In the genomic region with DNA sequence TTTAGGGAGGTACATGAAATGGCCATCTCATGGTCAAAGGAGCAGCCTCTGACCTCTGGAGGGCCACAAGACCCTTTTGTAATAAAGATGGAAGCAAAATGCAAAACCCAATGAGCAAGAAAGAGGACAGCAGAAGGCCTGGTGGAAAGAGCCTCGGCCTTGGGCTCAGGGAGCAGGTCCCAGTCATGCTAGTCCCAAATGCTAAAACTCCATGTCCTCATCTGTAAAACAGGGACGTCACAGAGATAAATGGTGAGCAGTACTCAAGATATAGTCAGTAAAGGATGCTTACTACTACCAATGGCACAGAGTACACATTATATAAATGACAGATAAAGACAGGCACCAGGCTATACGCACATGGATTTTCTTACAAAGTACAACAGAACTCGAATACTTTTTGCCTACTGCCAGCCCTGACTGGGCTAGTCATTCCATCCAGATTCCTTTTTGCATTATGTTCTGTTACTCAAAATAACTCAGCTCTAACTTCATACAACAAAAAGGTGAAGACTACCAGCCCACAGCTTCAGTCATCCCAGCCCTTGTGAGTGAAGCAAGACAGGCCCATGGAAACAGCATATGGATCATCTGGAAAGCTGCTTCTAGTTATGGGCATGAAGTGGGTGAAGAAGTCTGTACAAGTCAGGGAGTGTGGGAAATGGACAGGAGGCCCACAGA, we compare ENCODE assay signal across 17 cellular contexts.
DNase-seq lines count a peak whose midpoint lies in the region; ATAC-seq and TF ChIP-seq lines count a peak whose summit lies in the region.
"Had no signal": no experiment of that assay in that cellular context is flagged by ENCODE, and none has a peak within 500 bp of the region (broad histone marks: within the 10 kb centered on the region; RNA-seq: fewer than 3 reads in every experiment).

No MANE protein-coding gene starts in this region.

- no peaks in the 10 kb centered on the region for H3K4me1 ChIP-seq in gastroesophageal sphincter

- no peak for TF ChIP-seq POLR2A in gastroesophageal sphincter (IDR thresholded peaks at IDR 0.05)

- no peak for ATAC-seq in activated T-cell treated with anti-CD3 and anti-CD28 coated beads, Interleukin-2, amount 50 U/mL, for 72 hours (replicated peaks in 1 of 2)
- ATAC-seq in activated T-cell treated with anti-CD3 and anti-CD28 coated beads, Interleukin-2, amount 50 U/mL, for 4 hours, result no peak
- ATAC-seq in gastroesophageal sphincter, result peak; percentile 27
- no peak for ATAC-seq in stimulated activated effector memory CD8-positive, alpha-beta T cell treated with anti-CD3 and anti-CD28 coated beads, Interleukin-12 subunit alpha, Interleukin-12 subunit beta, amount 100 ng/mL, for 72 hours
- ATAC-seq: HepG2 had no signal

- TF ChIP-seq CTCF in gastroesophageal sphincter (IDR thresholded peaks at IDR 0.05), result no peak

- H3K9me3 ChIP-seq in gastroesophageal sphincter, result no peaks in the 10 kb centered on the region

- no peaks in the 10 kb centered on the region for H3K9me3 Mint-ChIP-seq in activated T-cell treated with anti-CD3 and anti-CD28 coated beads, Interleukin-2, amount 50 U/mL, for 72 hours
- H3K9me3 Mint-ChIP-seq in activated T-cell treated with anti-CD3 and anti-CD28 coated beads, Interleukin-2, amount 50 U/mL, for 4 hours, result no peaks in the 10 kb centered on the region
- no peaks in the 10 kb centered on the region for H3K9me3 Mint-ChIP-seq in immature natural killer cell
- no peaks in the 10 kb centered on the region for H3K9me3 Mint-ChIP-seq in stimulated activated effector memory CD8-positive, alpha-beta T cell treated with anti-CD3 and anti-CD28 coated beads, Interleukin-12 subunit alpha, Interleukin-12 subunit beta, amount 100 ng/mL, for 72 hours
- H3K9me3 Mint-ChIP-seq: CD8-positive, alpha-beta memory T cell; HFFc6 had no signal

- H3K36me3 ChIP-seq in gastroesophageal sphincter, result peaks cover 0 to 100% of the 10 kb centered on the region in 2 donors

- no peaks in the 10 kb centered on the region for H3K27me3 Mint-ChIP-seq in activated T-cell treated with anti-CD3 and anti-CD28 coated beads, Interleukin-2, amount 50 U/mL, for 72 hours (ENCODE audit: low read depth)
- H3K27me3 Mint-ChIP-seq in activated T-cell treated with anti-CD3 and anti-CD28 coated beads, Interleukin-2, amount 50 U/mL, for 4 hours (ENCODE audit: low read depth), result no peaks in the 10 kb centered on the region
- H3K27me3 Mint-ChIP-seq in immature natural killer cell (ENCODE audit: low read depth in 3 of 3), result peaks cover 0 to 4% (median 0%) of the 10 kb centered on the region in 3 donors
- H3K27me3 Mint-ChIP-seq: CD8-positive, alpha-beta memory T cell had no signal

- TF ChIP-seq EP300 in gastroesophageal sphincter (IDR thresholded peaks at IDR 0.05), result no peak

- no peak overlapping the region for H3K27ac ChIP-seq in gastroesophageal sphincter

- WGBS in gastroesophageal sphincter (ENCODE audit: low coverage in 1 of 2), 2 donors, result 66 to 69% methylated on average over 3 to 4 of the region's 4 CpGs

- peak overlapping the region; percentile 41 for H3K27ac Mint-ChIP-seq in activated T-cell treated with anti-CD3 and anti-CD28 coated beads, Interleukin-2, amount 50 U/mL, for 72 hours
- peak overlapping the region in 4 of 6 donors; percentile 3 to 74 (median 56) for H3K27ac Mint-ChIP-seq in immature natural killer cell
- peak overlapping the region; percentile 44 for H3K27ac Mint-ChIP-seq in stimulated activated effector memory CD8-positive, alpha-beta T cell treated with anti-CD3 and anti-CD28 coated beads, Interleukin-12 subunit alpha, Interleukin-12 subunit beta, amount 100 ng/mL, for 72 hours
- H3K27ac Mint-ChIP-seq: HFFc6 had no signal

- no peak overlapping the region for H3K4me3 ChIP-seq in gastroesophageal sphincter

- no peak for DNase-seq in activated T-cell treated with anti-CD3 and anti-CD28 coated beads, Interleukin-2, amount 50 U/mL, for 72 hours
- no peak for DNase-seq in activated T-cell treated with anti-CD3 and anti-CD28 coated beads, Interleukin-2, amount 50 U/mL, for 4 hours
- no peak for DNase-seq in immature natural killer cell
- DNase-seq in stimulated activated effector memory CD8-positive, alpha-beta T cell treated with anti-CD3 and anti-CD28 coated beads, Interleukin-12 subunit alpha, Interleukin-12 subunit beta, amount 100 ng/mL, for 72 hours (ENCODE audit: low spot score in 2 of 2), result no peak
- DNase-seq in activated CD4-positive, alpha-beta T cell treated with anti-CD3 and anti-CD28 coated beads for 48 hours, result no peak
- no peak for DNase-seq in stimulated activated CD4-positive, alpha-beta T cell treated with anti-CD3 and anti-CD28 coated beads, Interleukin-12 subunit alpha, Interleukin-12 subunit beta, amount 100 ng/mL, for 4 hours
- DNase-seq in activated naive CD4-positive, alpha-beta T cell treated with Interleukin-2 at 50 U/mL for 16 hours, result no peak
- DNase-seq: CD8-positive, alpha-beta memory T cell; DMS79 treated with DMSO at 0.1 percent for 48 hours; HFFc6; KG1; NCI-H1417 treated with DMSO at 0.1 percent for 48 hours; NCI-H1930; NCI-H446; NCI-H69 had no signal

- H3K36me3 Mint-ChIP-seq in activated T-cell treated with anti-CD3 and anti-CD28 coated beads, Interleukin-2, amount 50 U/mL, for 72 hours (ENCODE audit: insufficient read depth in 2 of 2), result peaks cover 15 to 29% of the 10 kb centered on the region in 2 donors
- H3K36me3 Mint-ChIP-seq in activated T-cell treated with anti-CD3 and anti-CD28 coated beads, Interleukin-2, amount 50 U/mL, for 4 hours (ENCODE audit: insufficient read depth), result peaks cover 32% of the 10 kb centered on the region
- peaks cover 10 to 41% (median 16%) of the 10 kb centered on the region in 3 donors for H3K36me3 Mint-ChIP-seq in immature natural killer cell
- peaks cover 98% of the 10 kb centered on the region for H3K36me3 Mint-ChIP-seq in stimulated activated effector memory CD8-positive, alpha-beta T cell treated with anti-CD3 and anti-CD28 coated beads, Interleukin-12 subunit alpha, Interleukin-12 subunit beta, amount 100 ng/mL, for 72 hours

- no peak overlapping the region for H3K4me3 Mint-ChIP-seq in activated T-cell treated with anti-CD3 and anti-CD28 coated beads, Interleukin-2, amount 50 U/mL, for 72 hours
- H3K4me3 Mint-ChIP-seq in activated T-cell treated with anti-CD3 and anti-CD28 coated beads, Interleukin-2, amount 50 U/mL, for 4 hours, result no peak overlapping the region
- no peak overlapping the region for H3K4me3 Mint-ChIP-seq in immature natural killer cell
- no peak overlapping the region for H3K4me3 Mint-ChIP-seq in stimulated activated effector memory CD8-positive, alpha-beta T cell treated with anti-CD3 and anti-CD28 coated beads, Interleukin-12 subunit alpha, Interleukin-12 subunit beta, amount 100 ng/mL, for 72 hours
- H3K4me3 Mint-ChIP-seq: CD8-positive, alpha-beta memory T cell; HFFc6 had no signal

- H3K27me3 ChIP-seq in gastroesophageal sphincter, result no peaks in the 10 kb centered on the region

- H3K4me1 Mint-ChIP-seq in activated T-cell treated with anti-CD3 and anti-CD28 coated beads, Interleukin-2, amount 50 U/mL, for 72 hours (ENCODE audit: low read depth), result no peaks in the 10 kb centered on the region
- no peaks in the 10 kb centered on the region for H3K4me1 Mint-ChIP-seq in activated T-cell treated with anti-CD3 and anti-CD28 coated beads, Interleukin-2, amount 50 U/mL, for 4 hours (ENCODE audit: low read depth)
- H3K4me1 Mint-ChIP-seq in immature natural killer cell, result no peaks in the 10 kb centered on the region
- no peaks in the 10 kb centered on the region for H3K4me1 Mint-ChIP-seq in stimulated activated effector memory CD8-positive, alpha-beta T cell treated with anti-CD3 and anti-CD28 coated beads, Interleukin-12 subunit alpha, Interleukin-12 subunit beta, amount 100 ng/mL, for 72 hours
- H3K4me1 Mint-ChIP-seq: CD8-positive, alpha-beta memory T cell had no signal
